In the genomic region with DNA sequence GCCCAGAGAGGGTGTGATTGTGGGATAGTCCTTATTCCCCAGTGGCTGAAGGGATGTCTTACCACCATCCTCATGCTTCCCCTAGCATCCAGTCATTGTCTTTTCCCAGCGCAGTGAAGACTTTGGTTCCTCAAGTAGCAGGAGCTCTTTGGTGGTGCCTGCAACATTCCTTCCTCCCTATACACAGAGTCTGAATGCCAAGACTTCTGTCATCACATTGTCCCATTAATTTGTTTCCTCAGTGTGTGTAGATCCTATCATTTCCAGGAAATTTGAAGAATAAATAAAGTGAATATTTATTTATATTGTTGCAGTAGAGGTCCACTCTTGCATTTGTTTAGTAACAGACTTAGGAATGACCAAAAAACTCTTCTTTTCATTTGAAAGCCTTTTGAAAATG, we compare ENCODE assay signal across 8 cellular contexts.
"Had no signal": no experiment of that assay in that cellular context is flagged by ENCODE, and none has a peak within 500 bp of the region (broad histone marks: within the 10 kb centered on the region; RNA-seq: fewer than 3 reads in every experiment).

No MANE protein-coding gene starts in this region.

- H3K9ac ChIP-seq: GM23248 had no signal

- H3K36me3 ChIP-seq: HAP-1 had no signal

- H2AFZ ChIP-seq: GM23248 had no signal

- ATAC-seq: HCT116, HepG2 had no signal

- H3K9me3 ChIP-seq: HAP-1 had no signal

- H3K27ac ChIP-seq: GM23248, HL-60 had no signal

- H3K4me3 ChIP-seq: GM23248, HAP-1 had no signal

- DNase-seq: GM23248, GOT3, H7, HFFc6 had no signal
